In genomic region chr14:36748814-36749213, GRCh38 we compare ENCODE assay signal across 10 cellular contexts.
"Had no signal": no experiment of that assay in that cellular context is flagged by ENCODE, and none has a peak within 500 bp of the region (broad histone marks: within the 10 kb centered on the region; RNA-seq: fewer than 3 reads in every experiment).

No MANE protein-coding gene starts in this region.

- H3K9me3 ChIP-seq: HAP-1 had no signal

- DNase-seq: GM23248, GOT3, H7, HFFc6, IMR-90, KBM-7 had no signal

- H3K9ac ChIP-seq: GM23248, KMS-11 had no signal

- H3K4me2 ChIP-seq: KMS-11 had no signal

- H3K4me3 ChIP-seq: GM23248, HAP-1 had no signal

- H3K27ac Mint-ChIP-seq: HFFc6 had no signal

- H3K4me1 ChIP-seq: HAP-1 had no signal

- H2AFZ ChIP-seq: GM23248 had no signal

- H3K27ac ChIP-seq: GM23248, HL-60, KMS-11 had no signal

- H3K4me3 Mint-ChIP-seq: HFFc6 had no signal

- H3K36me3 ChIP-seq: HAP-1 had no signal

- ATAC-seq: HCT116 had no signal
